ENCODE assay signal across 1 cellular context in the genomic region with DNA sequence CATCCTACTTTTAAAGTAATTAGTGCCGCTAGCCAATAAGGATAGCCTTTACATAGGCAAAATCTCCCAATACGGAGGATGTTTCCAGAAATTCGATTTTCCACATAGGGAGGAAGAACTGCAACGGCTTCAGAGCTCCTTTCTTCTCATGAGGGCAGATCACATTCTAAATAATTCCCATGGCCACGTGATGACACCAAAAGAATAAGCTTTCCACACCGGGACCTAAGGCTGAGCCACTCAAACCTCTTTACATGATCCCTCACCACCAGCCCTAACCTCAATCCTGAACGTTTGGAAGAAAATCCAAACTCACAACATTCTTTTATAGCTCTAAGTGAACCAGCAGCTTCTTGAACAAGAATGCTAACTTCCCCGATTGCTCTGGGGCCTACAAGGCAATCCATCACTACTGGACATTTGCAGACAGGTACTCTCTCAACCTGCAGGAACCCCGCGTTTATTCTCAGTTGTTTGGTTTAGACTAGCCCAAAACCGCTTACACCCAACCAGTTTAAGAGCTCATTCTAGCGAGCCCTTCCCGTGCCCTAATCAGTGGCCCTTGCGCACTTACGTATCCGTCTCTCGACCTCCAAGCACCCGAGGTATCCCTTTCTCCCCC.
TF ChIP-seq lines count a peak whose summit lies in the region.

No MANE protein-coding gene starts in this region.

TF ChIP-seq in liver, 16 proteins besides CTCF, POLR2A, EP300 and RAD21 (continued from another document):
- TF ChIP-seq, protein P1, sequence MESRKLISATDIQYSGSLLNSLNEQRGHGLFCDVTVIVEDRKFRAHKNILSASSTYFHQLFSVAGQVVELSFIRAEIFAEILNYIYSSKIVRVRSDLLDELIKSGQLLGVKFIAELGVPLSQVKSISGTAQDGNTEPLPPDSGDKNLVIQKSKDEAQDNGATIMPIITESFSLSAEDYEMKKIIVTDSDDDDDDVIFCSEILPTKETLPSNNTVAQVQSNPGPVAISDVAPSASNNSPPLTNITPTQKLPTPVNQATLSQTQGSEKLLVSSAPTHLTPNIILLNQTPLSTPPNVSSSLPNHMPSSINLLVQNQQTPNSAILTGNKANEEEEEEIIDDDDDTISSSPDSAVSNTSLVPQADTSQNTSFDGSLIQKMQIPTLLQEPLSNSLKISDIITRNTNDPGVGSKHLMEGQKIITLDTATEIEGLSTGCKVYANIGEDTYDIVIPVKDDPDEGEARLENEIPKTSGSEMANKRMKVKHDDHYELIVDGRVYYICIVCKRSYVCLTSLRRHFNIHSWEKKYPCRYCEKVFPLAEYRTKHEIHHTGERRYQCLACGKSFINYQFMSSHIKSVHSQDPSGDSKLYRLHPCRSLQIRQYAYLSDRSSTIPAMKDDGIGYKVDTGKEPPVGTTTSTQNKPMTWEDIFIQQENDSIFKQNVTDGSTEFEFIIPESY (IDR thresholded peaks at IDR 0.05) = no peak
- no peak for TF ChIP-seq YY1 (IDR thresholded peaks at IDR 0.05)
- TF ChIP-seq, protein P2, sequence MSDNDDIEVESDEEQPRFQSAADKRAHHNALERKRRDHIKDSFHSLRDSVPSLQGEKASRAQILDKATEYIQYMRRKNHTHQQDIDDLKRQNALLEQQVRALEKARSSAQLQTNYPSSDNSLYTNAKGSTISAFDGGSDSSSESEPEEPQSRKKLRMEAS (IDR thresholded peaks at IDR 0.05) = no peak
